Comparison of ENCODE assay signal across 1 cellular context in genomic region chr1:180901221-180901990, GRCh38.
TF ChIP-seq lines count a peak whose summit lies in the region.

No MANE protein-coding gene starts in this region.

TF ChIP-seq in K562, 482 proteins besides CTCF, POLR2A, EP300 and RAD21 (continued from another document):
- no peak for TF ChIP-seq RREB1 (CRISPR knock-in tag; IDR thresholded peaks at IDR 0.05)
